ENCODE assay signal across 23 cellular contexts in the genomic region with DNA sequence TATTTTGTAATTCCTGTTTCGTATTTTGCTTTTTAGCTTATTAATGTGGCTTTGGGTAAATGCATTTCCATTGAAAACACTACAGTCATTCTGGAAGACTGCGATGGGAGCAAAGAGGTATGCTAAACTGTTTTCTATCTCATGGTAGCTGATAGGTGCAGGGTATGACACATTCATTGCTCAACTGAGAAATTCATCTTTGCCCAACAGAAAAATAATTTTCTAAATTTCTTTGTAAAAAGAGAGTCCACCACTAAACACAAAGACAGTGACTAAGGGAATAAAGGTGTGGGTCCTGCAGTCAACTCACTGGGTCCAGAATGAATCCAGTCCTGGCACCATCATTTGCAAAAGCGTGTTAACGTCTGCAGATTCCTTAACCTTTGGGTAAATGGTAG. TPM values are rescaled to one million over a fixed set of nuclear protein-coding genes. Genes with fewer than 3 reads are reported as not detected.
"Had no signal": no experiment of that assay in that cellular context is flagged by ENCODE, and none has a peak within 500 bp of the region (broad histone marks: within the 10 kb centered on the region; RNA-seq: fewer than 3 reads in every experiment).

No MANE protein-coding gene starts in this region.

- H3K36me3 ChIP-seq: heart right ventricle, right lobe of liver, spleen had no signal

- H3K9me3 ChIP-seq: heart right ventricle, psoas muscle, right lobe of liver, spleen had no signal

- H3K4me1 ChIP-seq: psoas muscle, right lobe of liver had no signal

- FAIRE-seq: endometrium, frontal cortex, urothelium cell line had no signal

- H3K27ac ChIP-seq: heart right ventricle, psoas muscle, right lobe of liver, spleen had no signal

- H3K4me3 ChIP-seq: heart right ventricle, psoas muscle, right lobe of liver, spleen had no signal

- DNase-seq: cortex of kidney; effector memory CD4-positive, alpha-beta T cell; heart right ventricle; hypothalamus; islet precursor cell; mammary epithelial cell; naive thymus-derived CD4-positive, alpha-beta T cell; nephron progenitor cell; psoas muscle; retina; right lobe of liver; spleen; stimulated activated CD4-positive, alpha-beta T cell treated with anti-CD3 and anti-CD28 coated beads, Interleukin-15, amount 100 ng/mL, for 24 hours; stimulated activated CD4-positive, alpha-beta T cell treated with anti-CD3 and anti-CD28 coated beads, Interleukin-1b, Interleukin-23, amount 100 ng/mL, for 48 hours; stimulated activated CD4-positive, alpha-beta T cell treated with anti-CD3 and anti-CD28 coated beads, Interleukin-4, amount 100 ng/mL, for 24 hours; stimulated activated naive B cell treated with anti-CD40 and anti-IgM and Interleukin-4, amounts not matched to agents 10 μg/mL and 1 μg/mL and 100 μg/mL, for 72 hours; stimulated activated naive CD8-positive, alpha-beta T cell treated with anti-CD3 and anti-CD28 coated beads, Interleukin-15, amount 100 ng/mL, for 72 hours had no signal

- H3K27me3 ChIP-seq: right lobe of liver had no signal

RNA-seq across cellular contexts. Expression of a gene that starts 19.9 kb away (rescaled TPM):
- total RNA-seq: esophagus mucosa, left lobe of liver, psoas muscle had no signal

RNA-seq across cellular contexts. Expression of a gene that starts 48.2 kb away (rescaled TPM):
- total RNA-seq: mesenteric fat pad; naive thymus-derived CD4-positive, alpha-beta T cell had no signal
